ENCODE assay signal across 9 cellular contexts in genomic region chr1:77126309-77126708, GRCh38.
DNase-seq lines count a peak whose midpoint lies in the region; ATAC-seq and TF ChIP-seq lines count a peak whose summit lies in the region.
"Had no signal": no experiment of that assay in that cellular context is flagged by ENCODE, and none has a peak within 500 bp of the region (broad histone marks: within the 10 kb centered on the region; RNA-seq: fewer than 3 reads in every experiment).

No MANE protein-coding gene starts in this region.

- H3K9me3 Mint-ChIP-seq in stimulated activated memory B cell treated with anti-CD40 and anti-IgM and Interleukin-4, amounts not matched to agents 10 μg/mL and 1 μg/mL and 100 μg/mL, for 72 hours, result no peaks in the 10 kb centered on the region

- H3K9ac ChIP-seq in KMS-11 (no peak overlapping the region), OCI-LY1 (ENCODE audit: low read length) (no peak overlapping the region), mesendoderm (ENCODE audit: low read length) (no peak overlapping the region)
- H3K9ac ChIP-seq: BLaER1 had no signal

- no peak overlapping the region for H4K8ac ChIP-seq in mesendoderm (ENCODE audit: low read depth, low read length)

- DNase-seq in DMS79 treated with DMSO at 0.1 percent for 48 hours (lab: John Stamatoyannopoulos, UW), result peak; percentile 11
- DNase-seq in DMS79 (lab: John Stamatoyannopoulos, UW), result no peak
- peak; percentile 88 for DNase-seq in dermis blood vessel endothelial cell
- peak; percentile 84 for DNase-seq in mesendoderm

- no peak overlapping the region for H2BK15ac ChIP-seq in mesendoderm (replicated peaks; ENCODE audit: low read depth)

- H3K27ac ChIP-seq in KMS-11, result no peak overlapping the region
- H3K27ac ChIP-seq in OCI-LY1 (ENCODE audit: low read depth, low read length, poor library complexity, severe bottlenecking), result no peak overlapping the region
- no peak overlapping the region for H3K27ac ChIP-seq in mesendoderm (ENCODE audit: low read depth, low read length)
- H3K27ac ChIP-seq: BLaER1 had no signal

- H2BK120ac ChIP-seq in mesendoderm (ENCODE audit: low read depth, low read length), result no peak overlapping the region

- no peaks in the 10 kb centered on the region for H3K36me3 ChIP-seq in KMS-11 (ENCODE audit: insufficient read depth)
- H3K36me3 ChIP-seq in OCI-LY1 (ENCODE audit: insufficient read depth, low read length), result no peaks in the 10 kb centered on the region
- no peaks in the 10 kb centered on the region for H3K36me3 ChIP-seq in mesendoderm (ENCODE audit: control insufficient read depth, insufficient read depth, low read length)
- H3K36me3 ChIP-seq: BLaER1 had no signal

- H3K4me2 ChIP-seq in KMS-11, result no peak overlapping the region
- no peak overlapping the region for H3K4me2 ChIP-seq in OCI-LY1 (ENCODE audit: low read length)
- no peak overlapping the region for H3K4me2 ChIP-seq in mesendoderm (ENCODE audit: low read length)
- H3K4me2 ChIP-seq: BLaER1 had no signal

- ATAC-seq in GM21447 (IDR thresholded peaks at IDR 0.05; ENCODE audit: unreplicated experiment), result peak; percentile 67
- ATAC-seq in stimulated activated memory B cell treated with anti-CD40 and anti-IgM and Interleukin-4, amounts not matched to agents 10 μg/mL and 1 μg/mL and 100 μg/mL, for 72 hours, result no peak

- no peaks in the 10 kb centered on the region for H3K4me1 ChIP-seq in KMS-11 (ENCODE audit: low read depth, poor library complexity, severe bottlenecking)
- H3K4me1 ChIP-seq in OCI-LY1 (ENCODE audit: insufficient read depth, low read length, severe bottlenecking), result no peaks in the 10 kb centered on the region
- H3K4me1 ChIP-seq in mesendoderm (ENCODE audit: control insufficient read depth, low read depth, low read length), result no peaks in the 10 kb centered on the region
- H3K4me1 ChIP-seq: BLaER1 had no signal

- no peaks in the 10 kb centered on the region for H3K79me2 ChIP-seq in KMS-11 (ENCODE audit: insufficient read depth, low read depth)
- H3K79me2 ChIP-seq in OCI-LY1 (ENCODE audit: insufficient read depth, low read length), result no peaks in the 10 kb centered on the region
- H3K79me2 ChIP-seq in mesendoderm (ENCODE audit: control insufficient read depth, insufficient read depth, low read length), result no peaks in the 10 kb centered on the region

- WGBS in mesendoderm (ENCODE audit: extremely low coverage, insufficient coverage, low lambda C conversion rate), result no CpG with 5 or more reads among the region's 2 CpGs

- no peak overlapping the region for H2AFZ ChIP-seq in KMS-11 (ENCODE audit: low read depth)
- 0 out of 2 replicates have a peak overlapping the region, but pooled peaks have one; percentile 60 for H2AFZ ChIP-seq in OCI-LY1 (ENCODE audit: low read length)

- H3K27me3 ChIP-seq in KMS-11 (ENCODE audit: insufficient read depth, low read depth), result no peaks in the 10 kb centered on the region
- H3K27me3 ChIP-seq in OCI-LY1 (ENCODE audit: insufficient read depth, low read length), result no peaks in the 10 kb centered on the region
- H3K27me3 ChIP-seq in mesendoderm (ENCODE audit: insufficient read depth, low read length, poor library complexity), result no peaks in the 10 kb centered on the region
- H3K27me3 ChIP-seq: BLaER1 had no signal

- H3K23ac ChIP-seq in mesendoderm (ENCODE audit: low read length), result no peak overlapping the region

- H3K4me3 Mint-ChIP-seq in stimulated activated memory B cell treated with anti-CD40 and anti-IgM and Interleukin-4, amounts not matched to agents 10 μg/mL and 1 μg/mL and 100 μg/mL, for 72 hours, result no peak overlapping the region

- peak; percentile 51 for TF ChIP-seq CTCF in KMS-11 (conservative IDR thresholded peaks at IDR 0.05; ENCODE audit: low read depth, low read length)
- TF ChIP-seq CTCF in OCI-LY1 (IDR thresholded peaks at IDR 0.05; ENCODE audit: low read length), result peak; percentile 67

- H3K9me2 ChIP-seq in OCI-LY1 (ENCODE audit: low read depth, low read length), result no peaks in the 10 kb centered on the region

- H3K18ac ChIP-seq in mesendoderm (ENCODE audit: low read length), result no peak overlapping the region

- no peak overlapping the region for H2AK5ac ChIP-seq in mesendoderm (ENCODE audit: low read length)

- H3K4me3 ChIP-seq in KMS-11 (IDR thresholded peaks at IDR 0.05; ENCODE audit: insufficient read depth, low read depth, low read length) (no peak overlapping the region), OCI-LY1 (ENCODE audit: low read depth, low read length, poor library complexity, severe bottlenecking) (no peak overlapping the region), mesendoderm (ENCODE audit: low read length) (no peak overlapping the region)
- H3K4me3 ChIP-seq: BLaER1 had no signal

- H4K20me1 ChIP-seq in KMS-11 (ENCODE audit: insufficient read depth), result no peaks in the 10 kb centered on the region
- no peaks in the 10 kb centered on the region for H4K20me1 ChIP-seq in OCI-LY1 (ENCODE audit: insufficient read depth, low read length)
- H4K20me1 ChIP-seq: BLaER1 had no signal

- H3K4me1 Mint-ChIP-seq in stimulated activated memory B cell treated with anti-CD40 and anti-IgM and Interleukin-4, amounts not matched to agents 10 μg/mL and 1 μg/mL and 100 μg/mL, for 72 hours, result no peaks in the 10 kb centered on the region

- H3K27ac Mint-ChIP-seq in stimulated activated memory B cell treated with anti-CD40 and anti-IgM and Interleukin-4, amounts not matched to agents 10 μg/mL and 1 μg/mL and 100 μg/mL, for 72 hours, result no peak overlapping the region

- no peaks in the 10 kb centered on the region for H3K9me3 ChIP-seq in OCI-LY1 (ENCODE audit: low read length)
- H3K9me3 ChIP-seq: BLaER1 had no signal

- H3K36me3 Mint-ChIP-seq in stimulated activated memory B cell treated with anti-CD40 and anti-IgM and Interleukin-4, amounts not matched to agents 10 μg/mL and 1 μg/mL and 100 μg/mL, for 72 hours, result peaks cover 10% of the 10 kb centered on the region

- H2BK5ac ChIP-seq in mesendoderm (ENCODE audit: low read length), result no peak overlapping the region

- H3K4ac ChIP-seq in mesendoderm (ENCODE audit: low read depth, low read length), result no peak overlapping the region

- H3K56ac ChIP-seq in mesendoderm (ENCODE audit: low read length), result no peak overlapping the region

- H3K27me3 Mint-ChIP-seq in stimulated activated memory B cell treated with anti-CD40 and anti-IgM and Interleukin-4, amounts not matched to agents 10 μg/mL and 1 μg/mL and 100 μg/mL, for 72 hours, result no peaks in the 10 kb centered on the region

- H3F3A ChIP-seq in OCI-LY1 (ENCODE audit: insufficient read depth, low read length), result no peaks in the 10 kb centered on the region

- H3K79me1 ChIP-seq in mesendoderm (ENCODE audit: low read length), result no peaks in the 10 kb centered on the region

- H4K5ac ChIP-seq in mesendoderm (ENCODE audit: low read length), result no peak overlapping the region
